Comparison of ENCODE assay signal across 25 cellular contexts in the genomic region with DNA sequence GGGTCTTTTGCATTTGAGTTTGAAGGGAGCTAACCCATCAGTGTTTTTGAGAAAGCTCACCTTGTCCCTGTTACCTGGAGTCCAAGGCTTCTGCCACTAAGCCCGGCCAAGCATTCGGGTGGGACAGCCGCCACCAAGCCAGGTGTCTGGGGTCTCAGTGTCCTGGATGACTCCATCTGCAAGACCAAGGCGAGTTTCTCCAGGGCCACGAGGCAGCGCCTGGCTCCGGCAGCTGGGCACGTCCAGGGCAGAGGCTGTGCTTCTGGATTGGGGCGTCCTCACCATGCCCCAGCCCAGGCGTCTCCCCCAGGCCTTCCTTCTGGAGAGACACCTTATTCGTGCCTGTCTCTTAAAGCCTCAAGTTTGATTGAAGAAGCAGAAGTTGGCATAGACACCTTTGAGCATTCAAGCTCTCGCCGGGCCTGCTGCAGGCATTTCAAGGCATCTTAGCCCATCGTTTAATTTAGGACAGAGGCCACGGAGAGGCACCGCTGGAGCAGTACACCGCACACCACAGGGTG. TPM values are rescaled to one million over a fixed set of nuclear protein-coding genes. Genes with fewer than 3 reads are reported as not detected.
DNase-seq lines count a peak whose midpoint lies in the region; ATAC-seq and TF ChIP-seq lines count a peak whose summit lies in the region.
"Had no signal": no experiment of that assay in that cellular context is flagged by ENCODE, and none has a peak within 500 bp of the region (broad histone marks: within the 10 kb centered on the region; RNA-seq: fewer than 3 reads in every experiment).

No MANE protein-coding gene starts in this region.

- H3K4me3 ChIP-seq in ACC112 (ENCODE audit: low read depth, low read length), result no peak overlapping the region
- no peak overlapping the region for H3K4me3 ChIP-seq in PC-9
- no peak overlapping the region for H3K4me3 ChIP-seq in gastroesophageal sphincter
- no peak overlapping the region for H3K4me3 ChIP-seq in skeletal muscle satellite cell (ENCODE audit: low read length)
- H3K4me3 ChIP-seq: BLaER1 treated with 17β-estradiol and CSF1 and Interleukin-3, amounts not matched to agents 10 nM and 100 nM; hepatocyte; Peyer's patch; skin epidermis; thyroid gland had no signal

- no peak for TF ChIP-seq POLR2A in gastroesophageal sphincter (IDR thresholded peaks at IDR 0.05)

- H3K9me3 ChIP-seq in PC-9 (ENCODE audit: insufficient read depth, low read depth) (no peaks in the 10 kb centered on the region), gastroesophageal sphincter (no peaks in the 10 kb centered on the region), skeletal muscle satellite cell (replicated peaks; ENCODE audit: low read length) (no peaks in the 10 kb centered on the region)
- H3K9me3 ChIP-seq: Peyer's patch, thyroid gland had no signal

- TF ChIP-seq CTCF in PC-9 (conservative IDR thresholded peaks at IDR 0.05) (no peak), gastroesophageal sphincter (IDR thresholded peaks at IDR 0.05) (no peak)

- H3K4me2 ChIP-seq in PC-9 (no peak overlapping the region), skeletal muscle satellite cell (ENCODE audit: low read length) (no peak overlapping the region)
- H3K4me2 ChIP-seq: BLaER1 treated with 17β-estradiol and CSF1 and Interleukin-3, amounts not matched to agents 10 nM and 100 nM; hepatocyte had no signal

- POLR2A ChIA-PET in PC-9 (lab: Charles Lee; ENCODE audit: unreplicated experiment), result no interaction called here

- WGBS in gastroesophageal sphincter (ENCODE audit: low coverage in 1 of 2), 2 donors, result 93 to 100% methylated on average over 2 to 3 of the region's 17 CpGs

- peaks cover 46% of the 10 kb centered on the region for H3F3A ChIP-seq in PC-9 (ENCODE audit: insufficient read depth, low read depth)

- no peaks in the 10 kb centered on the region for H3K27me3 ChIP-seq in ACC112 (ENCODE audit: insufficient read depth, low read length)
- no peaks in the 10 kb centered on the region for H3K27me3 ChIP-seq in PC-9 (ENCODE audit: insufficient read depth, low read depth)
- no peaks in the 10 kb centered on the region for H3K27me3 ChIP-seq in gastroesophageal sphincter
- H3K27me3 ChIP-seq in skeletal muscle satellite cell (ENCODE audit: control insufficient read depth, insufficient read depth, low read length), result no peaks in the 10 kb centered on the region
- H3K27me3 ChIP-seq: hepatocyte, Peyer's patch, thyroid gland had no signal

- no peak overlapping the region for H2AFZ ChIP-seq in ACC112 (ENCODE audit: low read length, unreplicated experiment)
- H2AFZ ChIP-seq in PC-9, result no peak overlapping the region
- H2AFZ ChIP-seq: hepatocyte had no signal

- peaks cover 36% of the 10 kb centered on the region; the same call in 1 of the 2 replicates for H3K36me3 ChIP-seq in ACC112 (ENCODE audit: insufficient read depth, low read length)
- H3K36me3 ChIP-seq in PC-9 (ENCODE audit: low read depth), result peaks cover 90% of the 10 kb centered on the region
- no peaks in the 10 kb centered on the region for H3K36me3 ChIP-seq in gastroesophageal sphincter
- H3K36me3 ChIP-seq in skeletal muscle satellite cell (ENCODE audit: insufficient read depth, low read length), result peaks cover 98% of the 10 kb centered on the region
- H3K36me3 ChIP-seq: BLaER1 treated with 17β-estradiol and CSF1 and Interleukin-3, amounts not matched to agents 10 nM and 100 nM; Peyer's patch had no signal

- H4K20me1 ChIP-seq in PC-9 (ENCODE audit: insufficient read depth), result peaks cover 13% of the 10 kb centered on the region
- H4K20me1 ChIP-seq: BLaER1 treated with 17β-estradiol and CSF1 and Interleukin-3, amounts not matched to agents 10 nM and 100 nM had no signal

- peak overlapping the region; percentile 6 for H3K9ac ChIP-seq in skeletal muscle satellite cell (ENCODE audit: low read depth, low read length)

- DNase-seq in PC-9 (no peak), DMS 273 (lab: John Stamatoyannopoulos, UW; ENCODE audit: unreplicated experiment) (no peak), UCSD-AML1 (lab: John Stamatoyannopoulos, UW; ENCODE audit: unreplicated experiment) (no peak), NCI-H69 (lab: John Stamatoyannopoulos, UW) (no peak)

- CTCF ChIA-PET in PC-9 (lab: Charles Lee), result interaction anchor here (0.5 to 2.1 kb wide), 13 partner anchors 11 to 238 kb away, joined by 3 to 43 read pairs (median 5); partner anchors contain the start of gene MLPH

- peaks cover 37% of the 10 kb centered on the region for H3K79me2 ChIP-seq in ACC112 (ENCODE audit: control insufficient read depth, insufficient read depth, low read length, unreplicated experiment)
- peaks cover 64% of the 10 kb centered on the region for H3K79me2 ChIP-seq in PC-9 (ENCODE audit: low read depth)
- H3K79me2 ChIP-seq: hepatocyte had no signal

- H3K27ac ChIP-seq in ACC112 (ENCODE audit: low read depth, low read length), result 0 out of 2 replicates have a peak overlapping the region, but pooled peaks have one; percentile 42
- 0 out of 2 replicates have a peak overlapping the region, but pooled peaks have one; percentile 30 for H3K27ac ChIP-seq in PC-9
- peak overlapping the region in 3 of 4 donors; percentile 22 to 57 (median 36) for H3K27ac ChIP-seq in gastroesophageal sphincter
- H3K27ac ChIP-seq: BLaER1 treated with 17β-estradiol and CSF1 and Interleukin-3, amounts not matched to agents 10 nM and 100 nM; hepatocyte; Peyer's patch had no signal

- H3K4me1 ChIP-seq in ACC112 (ENCODE audit: control insufficient read depth, insufficient read depth, low read length, unreplicated experiment) (peaks cover 5% of the 10 kb centered on the region), PC-9 (replicated peaks; ENCODE audit: insufficient read depth) (no peaks in the 10 kb centered on the region), gastroesophageal sphincter (peaks cover 0 to 46% (median 5%) of the 10 kb centered on the region in 3 donors), skeletal muscle satellite cell (ENCODE audit: control insufficient read depth, insufficient read depth, low read length) (peaks cover 22% of the 10 kb centered on the region)

- intact Hi-C loops in PC-9 (cut with micrococcal nuclease; ENCODE audit: unreplicated experiment), result loop anchor here (1.0 to 10.0 kb wide), 6 partner anchors 23 to 743 kb away; no protein-coding TSS in a partner anchor

- H3K9me2 ChIP-seq in PC-9 (ENCODE audit: insufficient read depth), result 0 out of 2 replicates have a peak, but pooled peaks cover 1% of the 10 kb centered on the region

- no TSS peak for BruUV-seq in PC-9 (replicated peaks; lab: Mats Ljungman, UMichigan)

- ATAC-seq in gastroesophageal sphincter (no peak), GM18873 (IDR thresholded peaks at IDR 0.05; ENCODE audit: low FRiP score, unreplicated experiment) (no peak)

- no peak for TF ChIP-seq EP300 in gastroesophageal sphincter (IDR thresholded peaks at IDR 0.05)

RNA-seq across cellular contexts. Expression of gene MLPH, which starts 24.9 kb away (rescaled TPM):
- 237 and 283 TPM in 2 replicates for total RNA-seq in PC-9 (2021)
- total RNA-seq in gastroesophageal sphincter, result 10 to 100 TPM in 2 of 4 donors, 1 to 10 TPM in 2; 1.8 to 13.8 (median 10.8) TPM
- 24.7 and 53.0 TPM in 2 replicates for total RNA-seq in skeletal muscle satellite cell (2012; rRNA removed)
- total RNA-seq: activated B cell treated with CpG ODN at 0.5 μM for 24 hours; activated CD4-positive, alpha-beta T cell treated with anti-CD3 and anti-CD28 coated beads, Interleukin-2, amount 10 ng/mL, durations not matched to agents 7 days and 5 days; activated CD8-positive, alpha-beta memory T cell treated with anti-CD3 and anti-CD28 coated beads for 36 hours; activated naive CD8-positive, alpha-beta T cell treated with anti-CD3 and anti-CD28 coated beads for 36 hours; natural killer cell treated with Interleukin-12 subunit alpha and Interleukin-12 subunit beta and Interleukin-15 and Interleukin-18, amount 100 ng/mL, for 72 hours had no signal

RNA-seq across cellular contexts. Expression of gene PRLH, which starts 54.4 kb away (rescaled TPM):
- not detected in 2 replicates for total RNA-seq in PC-9 (2021)
- total RNA-seq in gastroesophageal sphincter, result not detected
- not detected in 2 replicates for total RNA-seq in skeletal muscle satellite cell (2012; rRNA removed)
- total RNA-seq: activated B cell treated with CpG ODN at 0.5 μM for 24 hours; activated CD4-positive, alpha-beta T cell treated with anti-CD3 and anti-CD28 coated beads, Interleukin-2, amount 10 ng/mL, durations not matched to agents 7 days and 5 days; activated CD8-positive, alpha-beta memory T cell treated with anti-CD3 and anti-CD28 coated beads for 36 hours; activated naive CD8-positive, alpha-beta T cell treated with anti-CD3 and anti-CD28 coated beads for 36 hours; endodermal cell; esophagus mucosa; frontal cortex; hepatocyte; lung microvascular endothelial cell; mucosa of gallbladder; natural killer cell treated with Interleukin-12 subunit alpha and Interleukin-12 subunit beta and Interleukin-15 and Interleukin-18, amount 100 ng/mL, for 72 hours; osteocyte; Peyer's patch; T-cell; thyroid gland had no signal

Comparison
In these comparisons a context has a peak if more than half of its experiments do, and no peak if none do; other contexts are left out.
1. RNA of gene MLPH, which starts 24.9 kb away (total RNA-seq): 237 to 283 TPM in PC-9; 1.8 to 13.8 TPM in gastroesophageal sphincter; every median in the first group is over 10 times any median in the second.
2. Peak in every context shown above with its lines, with median percentiles within 50 percentile points of each other: H3K27ac ChIP-seq.